Comparison of ENCODE assay signal across 24 cellular contexts in genomic region chr15:82848201-82848993, GRCh38. TPM values are rescaled to one million over a fixed set of nuclear protein-coding genes. Genes with fewer than 3 reads are reported as not detected.
DNase-seq lines count a peak whose midpoint lies in the region; ATAC-seq and TF ChIP-seq lines count a peak whose summit lies in the region.
"Had no signal": no experiment of that assay in that cellular context is flagged by ENCODE, and none has a peak within 500 bp of the region (broad histone marks: within the 10 kb centered on the region; RNA-seq: fewer than 3 reads in every experiment).

No MANE protein-coding gene starts in this region.

- H3K36me3 ChIP-seq in OCI-LY1 (ENCODE audit: insufficient read depth, low read length) (no peaks in the 10 kb centered on the region), gastrocnemius medialis (peaks cover 0 to 12% of the 10 kb centered on the region in 2 donors), mesendoderm (ENCODE audit: control insufficient read depth, insufficient read depth, low read length) (no peaks in the 10 kb centered on the region)

- no peak overlapping the region for H3K56ac ChIP-seq in mesendoderm (ENCODE audit: low read length)

- no peaks in the 10 kb centered on the region for H3K9me3 Mint-ChIP-seq in activated CD8-positive, alpha-beta T cell treated with anti-CD3 and anti-CD28 coated beads, Interleukin-2, amount 10 ng/mL, durations not matched to agents 7 days and 5 days (ENCODE audit: insufficient read depth)
- H3K9me3 Mint-ChIP-seq in activated CD8-positive, alpha-beta T cell treated with anti-CD3 and anti-CD28 coated beads for 36 hours = no peaks in the 10 kb centered on the region
- H3K9me3 Mint-ChIP-seq in CD14-positive monocyte = peaks cover 0 to 4% (median 0%) of the 10 kb centered on the region in 7 donors
- H3K9me3 Mint-ChIP-seq: GM23338 had no signal

- H3K23ac ChIP-seq in mesendoderm (ENCODE audit: low read length) = no peak overlapping the region

- H3K9me3 ChIP-seq in OCI-LY1 (ENCODE audit: low read length) (no peaks in the 10 kb centered on the region), gastrocnemius medialis (no peaks in the 10 kb centered on the region)
- H3K9me3 ChIP-seq: HAP-1 had no signal

- no peaks in the 10 kb centered on the region for H3K36me3 Mint-ChIP-seq in activated CD8-positive, alpha-beta T cell treated with anti-CD3 and anti-CD28 coated beads, Interleukin-2, amount 10 ng/mL, durations not matched to agents 7 days and 5 days (ENCODE audit: low read depth)
- H3K36me3 Mint-ChIP-seq in activated CD8-positive, alpha-beta T cell treated with anti-CD3 and anti-CD28 coated beads for 36 hours (ENCODE audit: low read depth) = no peaks in the 10 kb centered on the region
- no peaks in the 10 kb centered on the region for H3K36me3 Mint-ChIP-seq in CD14-positive monocyte

- TF ChIP-seq CTCF in activated CD8-positive, alpha-beta T cell treated with anti-CD3 and anti-CD28 coated beads for 36 hours (IDR thresholded peaks at IDR 0.05) = no peak
- TF ChIP-seq CTCF in OCI-LY1 (IDR thresholded peaks at IDR 0.05; ENCODE audit: low read length) = no peak
- no peak for TF ChIP-seq CTCF in gastrocnemius medialis (IDR thresholded peaks at IDR 0.05 in 4 of 5, conservative IDR thresholded peaks at IDR 0.05 in 1 of 5)
- no peak for TF ChIP-seq CTCF in CD14-positive monocyte (IDR thresholded peaks at IDR 0.05)

- H3K9ac ChIP-seq in OCI-LY1 (ENCODE audit: low read length) (peak overlapping the region; percentile 34; the same call in 1 of the 2 replicates), mesendoderm (ENCODE audit: low read length) (no peak overlapping the region)

- H3K27me3 ChIP-seq in OCI-LY1 (ENCODE audit: insufficient read depth, low read length) (no peaks in the 10 kb centered on the region), gastrocnemius medialis (no peaks in the 10 kb centered on the region), mesendoderm (ENCODE audit: insufficient read depth, low read length, poor library complexity) (no peaks in the 10 kb centered on the region)

- H2AK5ac ChIP-seq in mesendoderm (ENCODE audit: low read length) = no peak overlapping the region

- H3K4me3 ChIP-seq in OCI-LY1 (ENCODE audit: low read depth, low read length, poor library complexity, severe bottlenecking) (no peak overlapping the region), gastrocnemius medialis (no peak overlapping the region), mesendoderm (ENCODE audit: low read length) (no peak overlapping the region)
- H3K4me3 ChIP-seq: GM23338, HAP-1 had no signal

- H3K4ac ChIP-seq in mesendoderm (ENCODE audit: low read depth, low read length) = no peak overlapping the region

- H2BK15ac ChIP-seq in mesendoderm (replicated peaks; ENCODE audit: low read depth) = no peak overlapping the region

- no peaks in the 10 kb centered on the region for H3K79me2 ChIP-seq in OCI-LY1 (ENCODE audit: insufficient read depth, low read length)
- no peaks in the 10 kb centered on the region for H3K79me2 ChIP-seq in mesendoderm (ENCODE audit: control insufficient read depth, insufficient read depth, low read length)

- H2BK120ac ChIP-seq in mesendoderm (ENCODE audit: low read depth, low read length) = no peak overlapping the region

- peak overlapping the region; percentile 6; the same call in 1 of the 2 replicates for H3K4me2 ChIP-seq in OCI-LY1 (ENCODE audit: low read length)
- H3K4me2 ChIP-seq in mesendoderm (ENCODE audit: low read length) = no peak overlapping the region
- H3K4me2 ChIP-seq: GM23338 had no signal

- H3K4me1 Mint-ChIP-seq in activated CD8-positive, alpha-beta T cell treated with anti-CD3 and anti-CD28 coated beads, Interleukin-2, amount 10 ng/mL, durations not matched to agents 7 days and 5 days (ENCODE audit: low read depth) = peaks cover 27% of the 10 kb centered on the region
- H3K4me1 Mint-ChIP-seq in activated CD8-positive, alpha-beta T cell treated with anti-CD3 and anti-CD28 coated beads for 36 hours (ENCODE audit: low read depth) = peaks cover 15% of the 10 kb centered on the region
- H3K4me1 Mint-ChIP-seq in CD14-positive monocyte = peaks cover 29% of the 10 kb centered on the region

- H3K27ac Mint-ChIP-seq in activated CD8-positive, alpha-beta T cell treated with anti-CD3 and anti-CD28 coated beads, Interleukin-2, amount 10 ng/mL, durations not matched to agents 7 days and 5 days = no peak overlapping the region
- H3K27ac Mint-ChIP-seq in activated CD8-positive, alpha-beta T cell treated with anti-CD3 and anti-CD28 coated beads for 36 hours = no peak overlapping the region
- H3K27ac Mint-ChIP-seq in CD14-positive monocyte = no peak overlapping the region
- H3K27ac Mint-ChIP-seq: GM23338 had no signal

- intact Hi-C loops in activated CD8-positive, alpha-beta T cell treated with anti-CD3 and anti-CD28 coated beads for 36 hours (cut with micrococcal nuclease) = loop anchor here (5.0 kb wide), 1 partner anchor 154 kb away; no protein-coding TSS in a partner anchor
- intact Hi-C loops in gastrocnemius medialis (cut with DNase I; ENCODE audit: low total_unique reads) = loop anchor here (5.0 kb wide), 1 partner anchor 259 kb away; the partner anchor contains the start of gene TM6SF1
- intact Hi-C loops in CD14-positive monocyte (cut with micrococcal nuclease) = loop anchor here (5.0 kb wide), 2 partner anchors 36 to 154 kb away; no protein-coding TSS in a partner anchor

- H3K4me3 Mint-ChIP-seq in activated CD8-positive, alpha-beta T cell treated with anti-CD3 and anti-CD28 coated beads, Interleukin-2, amount 10 ng/mL, durations not matched to agents 7 days and 5 days = no peak overlapping the region
- no peak overlapping the region for H3K4me3 Mint-ChIP-seq in activated CD8-positive, alpha-beta T cell treated with anti-CD3 and anti-CD28 coated beads for 36 hours
- H3K4me3 Mint-ChIP-seq in CD14-positive monocyte = no peak overlapping the region
- H3K4me3 Mint-ChIP-seq: GM23338 had no signal

- H4K20me1 ChIP-seq in OCI-LY1 (ENCODE audit: insufficient read depth, low read length) = no peaks in the 10 kb centered on the region

- H3K79me1 ChIP-seq in mesendoderm (ENCODE audit: low read length) = no peaks in the 10 kb centered on the region

- H3K27ac ChIP-seq in OCI-LY1 (ENCODE audit: low read depth, low read length, poor library complexity, severe bottlenecking) (peak overlapping the region; percentile 91), gastrocnemius medialis (peak overlapping the region in 3 of 4 donors; percentile 54 to 76 (median 70)), mesendoderm (ENCODE audit: low read depth, low read length) (no peak overlapping the region)

- WGBS in mesendoderm (ENCODE audit: extremely low coverage, insufficient coverage, low lambda C conversion rate) = no CpG with 5 or more reads among the region's 11 CpGs

- CTCF ChIA-PET in activated CD8-positive, alpha-beta T cell treated with anti-CD3 and anti-CD28 coated beads, Interleukin-2, amount 10 ng/mL, durations not matched to agents 7 days and 5 days (lab: Charles Lee) = interaction anchor here (0.7 to 4.0 kb wide), 11 partner anchors 8 to 260 kb away, joined by 3 to 46 read pairs (median 8); partner anchors contain the start of gene RAMAC
- CTCF ChIA-PET in activated CD8-positive, alpha-beta T cell treated with anti-CD3 and anti-CD28 coated beads for 36 hours (lab: Charles Lee) = interaction anchor here (0.8 to 6.4 kb wide), 11 partner anchors 16 to 152 kb away, joined by 3 to 43 read pairs (median 5); partner anchors contain the start of gene RAMAC

- no peaks in the 10 kb centered on the region for H3K9me2 ChIP-seq in OCI-LY1 (ENCODE audit: low read depth, low read length)

- H3F3A ChIP-seq in OCI-LY1 (ENCODE audit: insufficient read depth, low read length) = peaks cover 8% of the 10 kb centered on the region; the same call in 1 of the 2 replicates

- no peak overlapping the region for H4K5ac ChIP-seq in mesendoderm (ENCODE audit: low read length)

- H4K8ac ChIP-seq in mesendoderm (ENCODE audit: low read depth, low read length) = no peak overlapping the region

- H3K27me3 Mint-ChIP-seq in activated CD8-positive, alpha-beta T cell treated with anti-CD3 and anti-CD28 coated beads, Interleukin-2, amount 10 ng/mL, durations not matched to agents 7 days and 5 days (ENCODE audit: low read depth) = peaks cover 6% of the 10 kb centered on the region
- H3K27me3 Mint-ChIP-seq in activated CD8-positive, alpha-beta T cell treated with anti-CD3 and anti-CD28 coated beads for 36 hours = no peaks in the 10 kb centered on the region
- peaks cover 0 to 2% (median 1%) of the 10 kb centered on the region in 3 donors for H3K27me3 Mint-ChIP-seq in CD14-positive monocyte (ENCODE audit: low read depth in 3 of 3)

- in situ Hi-C loops in gastrocnemius medialis (cut with MboI; ENCODE audit: low sequenced_read_pairs in 4 of 4) = no loop called here

- peaks cover 97% of the 10 kb centered on the region for H3K4me1 ChIP-seq in OCI-LY1 (ENCODE audit: insufficient read depth, low read length, severe bottlenecking)
- H3K4me1 ChIP-seq in gastrocnemius medialis = peaks cover 12% of the 10 kb centered on the region in 2 donors
- peaks cover 4% of the 10 kb centered on the region for H3K4me1 ChIP-seq in mesendoderm (ENCODE audit: control insufficient read depth, low read depth, low read length)
- H3K4me1 ChIP-seq: HAP-1 had no signal

- TF ChIP-seq POLR2A in gastrocnemius medialis (IDR thresholded peaks at IDR 0.05) = no peak

- H2BK5ac ChIP-seq in mesendoderm (ENCODE audit: low read length) = no peak overlapping the region

- POLR2A ChIA-PET in activated CD8-positive, alpha-beta T cell treated with anti-CD3 and anti-CD28 coated beads, Interleukin-2, amount 10 ng/mL, durations not matched to agents 7 days and 5 days (lab: Charles Lee) = interaction anchor here (1.5 kb wide), 1 partner anchor 38 kb away, joined by 8 read pairs; no protein-coding TSS in a partner anchor
- POLR2A ChIA-PET in activated CD8-positive, alpha-beta T cell treated with anti-CD3 and anti-CD28 coated beads for 36 hours (lab: Charles Lee) = interaction anchor here (1.6 kb wide), 1 partner anchor 219 kb away, joined by 3 read pairs; the partner anchor contains the start of gene BTBD1

- peak; percentile 18 for DNase-seq in activated CD8-positive, alpha-beta T cell treated with anti-CD3 and anti-CD28 coated beads, Interleukin-2, amount 10 ng/mL, durations not matched to agents 7 days and 5 days
- DNase-seq in activated CD8-positive, alpha-beta T cell treated with anti-CD3 and anti-CD28 coated beads for 36 hours = no peak
- DNase-seq in left lobe of liver (ENCODE audit: low spot score) (peak; percentile 53), gastrocnemius medialis (no peak), mesendoderm (no peak), CD14-positive monocyte (ENCODE audit: low spot score) (no peak)
- DNase-seq: 8988T, C1 segment of cervical spinal cord, DMS53, GDM1, MV-4-11, NCI-H1694, NCI-H2081, NCI-H2171, NCI-H345, NCI-H524, NCI-H774, Right ventricle myocardium superior had no signal

- no peak for ATAC-seq in activated CD8-positive, alpha-beta T cell treated with anti-CD3 and anti-CD28 coated beads, Interleukin-2, amount 10 ng/mL, durations not matched to agents 7 days and 5 days
- no peak for ATAC-seq in activated CD8-positive, alpha-beta T cell treated with anti-CD3 and anti-CD28 coated beads for 36 hours
- no peak for ATAC-seq in left lobe of liver
- ATAC-seq in gastrocnemius medialis = no peak
- no peak for ATAC-seq in GM19397 (IDR thresholded peaks at IDR 0.05; ENCODE audit: unreplicated experiment)

- no peak overlapping the region for H2AFZ ChIP-seq in OCI-LY1 (ENCODE audit: low read length)
- H2AFZ ChIP-seq: GM23338 had no signal

- H3K18ac ChIP-seq in mesendoderm (ENCODE audit: low read length) = no peak overlapping the region

RNA-seq across cellular contexts. Expression of gene WHAMM, which starts 39.0 kb away (rescaled TPM):
- total RNA-seq in activated CD8-positive, alpha-beta T cell treated with anti-CD3 and anti-CD28 coated beads, Interleukin-2, amount 10 ng/mL, durations not matched to agents 7 days and 5 days = 10 to 100 TPM; 11.2 to 12.5 TPM
- 1 to 10 TPM; 5.8 to 6.1 TPM for total RNA-seq in activated CD8-positive, alpha-beta T cell treated with anti-CD3 and anti-CD28 coated beads for 36 hours
- total RNA-seq in left lobe of liver = 5.0 TPM
- 10 to 100 TPM; 14.1 to 22.1 (median 21.8) TPM for total RNA-seq in gastrocnemius medialis
- polyA plus RNA-seq in mesendoderm (2013, experiment 1 of 2) = 1.8 TPM
- polyA plus RNA-seq in mesendoderm (2013, experiment 2 of 2) = 2.3 TPM
- under 1 TPM; 0.69 to 0.92 TPM for polyA plus RNA-seq in CD14-positive monocyte

RNA-seq across cellular contexts. Expression of gene FSD2, which starts 42.5 kb away (rescaled TPM):
- not detected for total RNA-seq in activated CD8-positive, alpha-beta T cell treated with anti-CD3 and anti-CD28 coated beads, Interleukin-2, amount 10 ng/mL, durations not matched to agents 7 days and 5 days
- total RNA-seq in activated CD8-positive, alpha-beta T cell treated with anti-CD3 and anti-CD28 coated beads for 36 hours = not detected
- total RNA-seq in left lobe of liver = not detected
- 10 to 100 TPM in 1 of 4 donors, 1 to 10 TPM in 3; 3.9 to 18.5 (median 6.6) TPM for total RNA-seq in gastrocnemius medialis
- polyA plus RNA-seq in mesendoderm (2013, experiment 1 of 2) = under 0.01 TPM
- polyA plus RNA-seq in mesendoderm (2013, experiment 2 of 2) = not detected
- under 1 TPM in 1 of 2 donors, not detected in 1; 0.09 TPM for polyA plus RNA-seq in CD14-positive monocyte
- total RNA-seq: GM23338, HT1080, SK-MEL-5 had no signal

Comparison
In these comparisons a context has a peak if more than half of its experiments do, and no peak if none do; other contexts are left out.
1. DNase-seq: peak in activated CD8-positive, alpha-beta T cell treated with anti-CD3 and anti-CD28 coated beads, Interleukin-2, amount 10 ng/mL, durations not matched to agents 7 days and 5 days (single experiment) and left lobe of liver (single experiment); none in activated CD8-positive, alpha-beta T cell treated with anti-CD3 and anti-CD28 coated beads for 36 hours (single experiment), gastrocnemius medialis (0 of 2), mesendoderm (single experiment) and CD14-positive monocyte (single experiment).